ENCODE assay signal across 13 cellular contexts in the genomic region with DNA sequence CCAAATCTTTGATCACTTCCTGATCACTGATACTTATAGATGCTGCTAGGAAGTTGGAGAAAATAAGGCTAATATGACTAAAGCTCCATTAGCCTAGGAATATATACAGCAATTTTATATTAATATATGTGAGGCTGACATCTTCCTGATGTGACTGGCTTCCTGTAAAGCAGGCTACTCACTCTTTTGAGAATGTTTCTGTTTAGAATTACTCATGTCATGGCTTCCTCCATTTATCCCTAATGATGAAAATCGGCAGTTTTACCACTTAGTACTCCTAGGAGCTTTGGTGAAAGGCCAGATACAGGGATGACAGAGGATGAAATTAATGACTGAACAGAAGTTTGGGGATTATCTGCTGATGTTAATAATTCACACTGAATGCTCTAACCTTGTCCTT. TPM values are rescaled to one million over a fixed set of nuclear protein-coding genes. Genes with fewer than 3 reads are reported as not detected.
DNase-seq lines count a peak whose midpoint lies in the region; ATAC-seq and TF ChIP-seq lines count a peak whose summit lies in the region.
"Had no signal": no experiment of that assay in that cellular context is flagged by ENCODE, and none has a peak within 500 bp of the region (broad histone marks: within the 10 kb centered on the region; RNA-seq: fewer than 3 reads in every experiment).

No MANE protein-coding gene starts in this region.

- TF ChIP-seq CTCF in fibroblast of lung (conservative IDR thresholded peaks at IDR 0.05 in 1 of 2, IDR thresholded peaks at IDR 0.05 in 1 of 2; ENCODE audit: low read depth in 1 of 2, low read length in 2 of 2) (no peak), smooth muscle cell (IDR thresholded peaks at IDR 0.05; ENCODE audit: borderline replicate concordance, insufficient read depth, poor library complexity, severe bottlenecking) (no peak), omental fat pad (IDR thresholded peaks at IDR 0.05) (no peak)

- H3K36me3 Mint-ChIP-seq in activated T-cell treated with anti-CD3 and anti-CD28 coated beads, Interleukin-2, amount 50 U/mL, for 72 hours (ENCODE audit: insufficient read depth in 2 of 2), result no peaks in the 10 kb centered on the region

- H3K36me3 ChIP-seq in fibroblast of lung (ENCODE audit: control insufficient read depth, insufficient read depth, low read length) (no peaks in the 10 kb centered on the region), smooth muscle cell (ENCODE audit: low read depth) (no peaks in the 10 kb centered on the region)
- H3K36me3 ChIP-seq: upper lobe of left lung had no signal

- H3K79me2 ChIP-seq in fibroblast of lung (ENCODE audit: control insufficient read depth, insufficient read depth, low read length) (peaks cover 15% of the 10 kb centered on the region), smooth muscle cell (ENCODE audit: low read depth) (no peaks in the 10 kb centered on the region)

- no peak for ATAC-seq in activated T-cell treated with anti-CD3 and anti-CD28 coated beads, Interleukin-2, amount 50 U/mL, for 72 hours (replicated peaks in 1 of 2)
- ATAC-seq in GM18502 (IDR thresholded peaks at IDR 0.05; ENCODE audit: poor library complexity, unreplicated experiment), result no peak
- ATAC-seq in omental fat pad (ENCODE audit: low FRiP score), result no peak
- ATAC-seq: esophagus mucosa had no signal

- H4K20me1 ChIP-seq in fibroblast of lung (ENCODE audit: control insufficient read depth, extremely low read depth, insufficient read depth, low read length) (no peaks in the 10 kb centered on the region), smooth muscle cell (ENCODE audit: low read depth) (peaks cover 1% of the 10 kb centered on the region)

- H3K27me3 Mint-ChIP-seq in activated T-cell treated with anti-CD3 and anti-CD28 coated beads, Interleukin-2, amount 50 U/mL, for 72 hours (ENCODE audit: low read depth), result peaks cover 42% of the 10 kb centered on the region

- H3K27me3 ChIP-seq in fibroblast of lung (ENCODE audit: control insufficient read depth, insufficient read depth, low read length), result no peaks in the 10 kb centered on the region
- H3K27me3 ChIP-seq in smooth muscle cell (ENCODE audit: low read depth), result no peaks in the 10 kb centered on the region

- H3K9me3 ChIP-seq in fibroblast of lung (ENCODE audit: control insufficient read depth, insufficient read depth, low read depth, low read length) (no peaks in the 10 kb centered on the region), smooth muscle cell (replicated peaks; ENCODE audit: low read depth) (no peaks in the 10 kb centered on the region)
- H3K9me3 ChIP-seq: upper lobe of left lung had no signal

- H3K4me1 ChIP-seq in fibroblast of lung (ENCODE audit: control insufficient read depth, extremely low read depth, insufficient read depth, low read length), result peaks cover 39% of the 10 kb centered on the region
- H3K4me1 ChIP-seq in smooth muscle cell (ENCODE audit: low read depth), result peaks cover 38% of the 10 kb centered on the region

- H3K4me3 ChIP-seq in fibroblast of lung (replicated peaks in 1 of 4; ENCODE audit: control extremely low read depth in 1 of 4, insufficient read depth in 1 of 4, low read depth in 3 of 4, low read length in 4 of 4) (peak overlapping the region in 1 of 4 experiments; percentile 11), smooth muscle cell (no peak overlapping the region)
- H3K4me3 ChIP-seq: upper lobe of left lung had no signal

- peak overlapping the region; percentile 83 for H3K27ac Mint-ChIP-seq in activated T-cell treated with anti-CD3 and anti-CD28 coated beads, Interleukin-2, amount 50 U/mL, for 72 hours
- H3K27ac Mint-ChIP-seq: activated B cell treated with CpG ODN at 0.5 μM for 24 hours had no signal

- H3F3A ChIP-seq in smooth muscle cell (ENCODE audit: low read depth), result peaks cover 20% of the 10 kb centered on the region

- WGBS in smooth muscle cell (ENCODE audit: low lambda C conversion rate), result 52% methylated on average over 1 of the region's 1 CpG

- H3K4me1 Mint-ChIP-seq in activated T-cell treated with anti-CD3 and anti-CD28 coated beads, Interleukin-2, amount 50 U/mL, for 72 hours (ENCODE audit: low read depth), result peaks cover 56% of the 10 kb centered on the region

- peak overlapping the region in 1 of 2 donors; percentile 57 for H3K4me3 Mint-ChIP-seq in activated T-cell treated with anti-CD3 and anti-CD28 coated beads, Interleukin-2, amount 50 U/mL, for 72 hours
- H3K4me3 Mint-ChIP-seq: activated B cell treated with CpG ODN at 0.5 μM for 24 hours had no signal

- H3K4me2 ChIP-seq in fibroblast of lung (ENCODE audit: extremely low read depth, insufficient read depth, low read length) (peak overlapping the region; percentile 55), smooth muscle cell (peak overlapping the region; percentile 40)

- H3K27ac ChIP-seq in fibroblast of lung (ENCODE audit: insufficient read depth, low read length) (peak overlapping the region; percentile 81), smooth muscle cell (ENCODE audit: low read depth) (peak overlapping the region; percentile 75)
- H3K27ac ChIP-seq: upper lobe of left lung had no signal

- DNase-seq in activated T-cell treated with anti-CD3 and anti-CD28 coated beads, Interleukin-2, amount 50 U/mL, for 72 hours, result no peak
- DNase-seq in activated T-cell treated with anti-CD3 and anti-CD28 coated beads, Interleukin-2, amount 50 U/mL, for 1 hour, result no peak
- DNase-seq in RKO (ENCODE audit: low spot score) (peak; percentile 12), fibroblast of lung (ENCODE audit: low read depth in 2 of 2) (no peak), smooth muscle cell (lab: John Stamatoyannopoulos, UW; ENCODE audit: unreplicated experiment) (no peak), NCI-H187 (lab: John Stamatoyannopoulos, UW) (no peak), omental fat pad (ENCODE audit: low spot score) (no peak)
- DNase-seq: activated B cell treated with CpG ODN at 0.5 μM for 24 hours, NCI-H187 treated with DMSO at 0.1 percent for 48 hours, SW 1271, upper lobe of left lung had no signal

- H3K9ac ChIP-seq in fibroblast of lung (ENCODE audit: insufficient read depth, low read length), result no peak overlapping the region
- H3K9ac ChIP-seq in smooth muscle cell (ENCODE audit: low read depth), result no peak overlapping the region

- H2AFZ ChIP-seq in fibroblast of lung (ENCODE audit: low read length) (peak overlapping the region; percentile 36), smooth muscle cell (ENCODE audit: low read depth) (peak overlapping the region; percentile 10)

- no peaks in the 10 kb centered on the region for H3K9me3 Mint-ChIP-seq in activated T-cell treated with anti-CD3 and anti-CD28 coated beads, Interleukin-2, amount 50 U/mL, for 72 hours
- H3K9me3 Mint-ChIP-seq: activated B cell treated with CpG ODN at 0.5 μM for 24 hours had no signal

RNA-seq across cellular contexts. Expression of gene MAP1A, which starts 3.9 kb away (rescaled TPM):
- 1 to 10 TPM in 1 of 2 donors, under 1 TPM in 1; 0.82 to 1.8 TPM for total RNA-seq in activated T-cell treated with anti-CD3 and anti-CD28 coated beads, Interleukin-2, amount 50 U/mL, for 72 hours
- total RNA-seq in fibroblast of lung, result 70.4 and 201 TPM in 2 replicates
- polyA plus RNA-seq in fibroblast of lung, result 51.2 and 66.1 TPM in 2 replicates
- polyA plus RNA-seq in fibroblast of lung (2012), result 97.9 and 99.1 TPM in 2 replicates
- 385 and 456 TPM in 2 replicates for polyA minus RNA-seq in fibroblast of lung (ENCODE audit: low replicate concordance)
- 25.9 and 27.1 TPM in 2 replicates for total RNA-seq in smooth muscle cell
- 14.6 and 15.7 TPM in 2 replicates for polyA plus RNA-seq in smooth muscle cell
- total RNA-seq in omental fat pad, result 10 to 100 TPM in 1 of 4 donors, 1 to 10 TPM in 3; 2.5 to 10.9 (median 5.3) TPM

RNA-seq across cellular contexts. Expression of gene TP53BP1, which starts 20.6 kb away (rescaled TPM):
- 10 to 100 TPM; 33.2 to 35.0 TPM for total RNA-seq in activated T-cell treated with anti-CD3 and anti-CD28 coated beads, Interleukin-2, amount 50 U/mL, for 72 hours
- total RNA-seq in fibroblast of lung (79.9 and 132 TPM in 2 replicates), smooth muscle cell (41.5 and 52.0 TPM in 2 replicates), omental fat pad (10 to 100 TPM; 23.2 to 52.8 (median 39.2) TPM)
- polyA plus RNA-seq in fibroblast of lung (38.8 and 39.8 TPM in 2 replicates), smooth muscle cell (19.9 and 24.1 TPM in 2 replicates)
- 26.1 and 26.6 TPM in 2 replicates for polyA plus RNA-seq in fibroblast of lung (2012)
- 52.3 and 109 TPM in 2 replicates for polyA minus RNA-seq in fibroblast of lung (ENCODE audit: low replicate concordance)
